In the genomic region with DNA sequence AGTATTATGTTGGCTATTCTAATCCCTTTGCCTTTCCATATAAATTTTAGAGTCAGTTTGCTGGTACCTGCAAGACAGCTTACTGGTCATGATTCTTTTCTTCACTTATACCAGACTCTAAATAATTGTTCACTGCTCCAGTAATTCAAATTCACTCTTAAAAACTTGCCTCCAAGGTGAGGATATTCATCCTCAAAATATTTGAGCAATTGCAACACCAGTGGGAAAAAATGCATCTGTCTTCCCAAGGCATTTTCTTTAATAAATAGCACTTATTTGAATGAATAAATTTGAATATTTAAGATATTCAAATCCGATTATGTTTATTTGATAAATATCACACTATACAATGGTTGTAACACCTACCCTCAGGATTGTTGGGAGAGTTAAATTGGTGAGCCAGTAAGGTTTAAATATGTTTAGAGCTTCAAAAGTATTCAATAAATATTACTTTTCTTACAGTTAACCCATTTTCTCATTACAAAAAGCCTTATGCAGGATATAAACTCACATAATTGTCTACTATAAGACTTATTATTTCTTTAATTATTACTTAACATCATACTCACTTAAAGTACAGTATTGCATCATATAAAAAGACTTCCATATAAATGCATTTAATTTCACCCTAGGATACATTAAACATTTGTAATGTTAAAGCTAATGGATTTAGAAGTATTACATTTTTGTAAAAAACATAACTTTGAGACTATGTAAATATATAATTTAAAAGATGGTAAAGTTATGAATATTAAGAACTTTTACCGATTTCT, we compare ENCODE assay signal across 1 cellular context.
TF ChIP-seq lines count a peak whose summit lies in the region.

No MANE protein-coding gene starts in this region.

TF ChIP-seq in K562, 482 proteins besides CTCF, POLR2A, EP300 and RAD21 (continued from another document):
- TF ChIP-seq, protein P1, sequence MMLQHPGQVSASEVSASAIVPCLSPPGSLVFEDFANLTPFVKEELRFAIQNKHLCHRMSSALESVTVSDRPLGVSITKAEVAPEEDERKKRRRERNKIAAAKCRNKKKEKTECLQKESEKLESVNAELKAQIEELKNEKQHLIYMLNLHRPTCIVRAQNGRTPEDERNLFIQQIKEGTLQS (IDR thresholded peaks at IDR 0.05): peak; percentile 47; the same call in 1 of the 2 replicates
- TF ChIP-seq, protein P1 (CRISPR knock-in tag; conservative IDR thresholded peaks at IDR 0.05): no peak
- no peak for TF ChIP-seq SMARCA5 (IDR thresholded peaks at IDR 0.05)
- TF ChIP-seq ZNF140 (CRISPR knock-in tag; IDR thresholded peaks at IDR 0.05): no peak
